24 cellular contexts compared by ENCODE assay signal in genomic region chr11:47445840-47446239, GRCh38. TPM values are rescaled to one million over a fixed set of nuclear protein-coding genes. Genes with fewer than 3 reads are reported as not detected.
DNase-seq lines count a peak whose midpoint lies in the region; ATAC-seq and TF ChIP-seq lines count a peak whose summit lies in the region.
"Had no signal": no experiment of that assay in that cellular context is flagged by ENCODE, and none has a peak within 500 bp of the region (broad histone marks: within the 10 kb centered on the region; RNA-seq: fewer than 3 reads in every experiment).

No MANE protein-coding gene starts in this region.

- no peaks in the 10 kb centered on the region for H3K4me1 Mint-ChIP-seq in WTC11
- H3K4me1 Mint-ChIP-seq: CD14-positive monocyte; CD4-positive, alpha-beta memory T cell; CD4-positive, CD25-positive, alpha-beta regulatory T cell; CD8-positive, alpha-beta memory T cell had no signal

- POLR2A ChIA-PET in HEK293 (lab: Yijun Ruan, JAX) (interaction anchor here (0.7 kb wide), 3 partner anchors 17 to 197 kb away, joined by 3 read pairs; no protein-coding TSS in a partner anchor), WTC11 (lab: Charles Lee) (no interaction called here)

- TF ChIP-seq POLR2A in prostate gland (IDR thresholded peaks at IDR 0.05): no peak

- no peak overlapping the region for H3K4me3 Mint-ChIP-seq in WTC11
- H3K4me3 Mint-ChIP-seq: CD14-positive monocyte; CD4-positive, alpha-beta memory T cell; CD4-positive, CD25-positive, alpha-beta regulatory T cell; CD8-positive, alpha-beta memory T cell had no signal

- TF ChIP-seq CTCF in HEK293 (tag by site-specific recombination; IDR thresholded peaks at IDR 0.05) (no peak), WTC11 (IDR thresholded peaks at IDR 0.05) (no peak), prostate gland (IDR thresholded peaks at IDR 0.05) (no peak)

- no peaks in the 10 kb centered on the region for H3K9me3 ChIP-seq in HEK293 (ENCODE audit: control insufficient read depth, insufficient read depth, low read depth, low read length)
- H3K9me3 ChIP-seq in prostate gland: no peaks in the 10 kb centered on the region
- H3K9me3 ChIP-seq: BE2C, BLaER1 had no signal

- DNase-seq in WTC11 (ENCODE audit: low spot score) (no peak), middle frontal gyrus (ENCODE audit: extremely low spot score, low spot score) (no peak), prostate gland (ENCODE audit: low spot score) (no peak)
- DNase-seq: 8988T; ACHN; BE2C; C1 segment of cervical spinal cord; CD4-positive, alpha-beta memory T cell; CD4-positive, CD25-positive, alpha-beta regulatory T cell; CD8-positive, alpha-beta memory T cell; COR-L47; DMS 273 treated with DMSO at 0.1 percent for 48 hours; DMS153; DMS53; DMS79; DND-41; EL; GDM1 had no signal

- H3K27me3 ChIP-seq in prostate gland (replicated peaks; ENCODE audit: insufficient read depth): no peaks in the 10 kb centered on the region
- H3K27me3 ChIP-seq: BE2C, BLaER1 had no signal

- H3K36me3 ChIP-seq in HEK293 (ENCODE audit: control insufficient read depth in 2 of 2, insufficient read depth in 1 of 2, low read length in 2 of 2) (no peaks in the 10 kb centered on the region), prostate gland (no peaks in the 10 kb centered on the region)
- H3K36me3 ChIP-seq: BE2C, BLaER1 had no signal

- CTCF ChIA-PET in HEK293 (lab: Yijun Ruan, JAX): interaction anchor here (0.7 to 0.9 kb wide), 3 partner anchors 72 to 559 kb away, joined by 3 to 8 read pairs (median 3); no protein-coding TSS in a partner anchor
- CTCF ChIA-PET in WTC11 (lab: Charles Lee): no interaction called here

- no peak for ATAC-seq in WTC11
- ATAC-seq: GM12878 had no signal

- intact Hi-C loops in prostate gland (cut with DNase I): no loop called here

- no peaks in the 10 kb centered on the region for H3K9me3 Mint-ChIP-seq in WTC11
- H3K9me3 Mint-ChIP-seq: CD14-positive monocyte; CD4-positive, CD25-positive, alpha-beta regulatory T cell; CD8-positive, alpha-beta memory T cell had no signal

- H3K27ac ChIP-seq in HEK293 (ENCODE audit: extremely low read depth, low read depth, low read length) (no peak overlapping the region), prostate gland (no peak overlapping the region)
- H3K27ac ChIP-seq: BLaER1 had no signal

- no peaks in the 10 kb centered on the region for H3K36me3 Mint-ChIP-seq in WTC11
- H3K36me3 Mint-ChIP-seq: CD14-positive monocyte; CD4-positive, alpha-beta memory T cell; CD4-positive, CD25-positive, alpha-beta regulatory T cell; CD8-positive, alpha-beta memory T cell had no signal

- no peaks in the 10 kb centered on the region for H3K27me3 Mint-ChIP-seq in WTC11 (ENCODE audit: low read depth)
- H3K27me3 Mint-ChIP-seq: CD4-positive, alpha-beta memory T cell; CD4-positive, CD25-positive, alpha-beta regulatory T cell had no signal

- H3K27ac Mint-ChIP-seq in WTC11: no peak overlapping the region
- H3K27ac Mint-ChIP-seq: CD4-positive, alpha-beta memory T cell; CD8-positive, alpha-beta memory T cell had no signal

- 92% methylated on average over 4 of the region's 4 CpGs for WGBS in prostate gland

- H3K4me1 ChIP-seq in HEK293 (ENCODE audit: control insufficient read depth, insufficient read depth, low read length): no peaks in the 10 kb centered on the region
- H3K4me1 ChIP-seq in prostate gland (replicated peaks): no peaks in the 10 kb centered on the region
- H3K4me1 ChIP-seq: BE2C, BLaER1 had no signal

- H3K4me3 ChIP-seq in HEK293 (ENCODE audit: low read depth, low read length) (no peak overlapping the region), prostate gland (no peak overlapping the region)
- H3K4me3 ChIP-seq: BLaER1, GM12878 had no signal

TF ChIP-seq in HEK293, 187 proteins besides CTCF, POLR2A, EP300 and RAD21:
- TF ChIP-seq ZNF16 (tag by site-specific recombination; IDR thresholded peaks at IDR 0.05; ENCODE audit: low read depth) (no peak), ZNF19 (tag by site-specific recombination; IDR thresholded peaks at IDR 0.05; ENCODE audit: low read depth) (no peak), PRDM4 (tag by site-specific recombination; IDR thresholded peaks at IDR 0.05) (no peak), ZNF664 (tag by site-specific recombination; IDR thresholded peaks at IDR 0.05) (no peak), SCRT2 (tag by site-specific recombination; IDR thresholded peaks at IDR 0.05) (no peak), MEIS1 (CRISPR knock-in tag; IDR thresholded peaks at IDR 0.05; ENCODE audit: borderline replicate concordance) (no peak), ZNF623 (tag by site-specific recombination; IDR thresholded peaks at IDR 0.05) (no peak), ZNF121 (tag by site-specific recombination; IDR thresholded peaks at IDR 0.05) (peak; percentile 77)

TF ChIP-seq in WTC11, 78 proteins besides CTCF, POLR2A, EP300 and RAD21:
- no peak for TF ChIP-seq SMAD3 (CRISPR knock-in tag; IDR thresholded peaks at IDR 0.05; ENCODE audit: borderline replicate concordance)
- TF ChIP-seq PRDM15 (CRISPR knock-in tag; IDR thresholded peaks at IDR 0.05): no peak
- TF ChIP-seq NR1H2 (CRISPR knock-in tag; IDR thresholded peaks at IDR 0.05): no peak
- peak; percentile 60 for TF ChIP-seq ZNF121 (CRISPR knock-in tag; IDR thresholded peaks at IDR 0.05)
- TF ChIP-seq ATF6 (CRISPR knock-in tag; IDR thresholded peaks at IDR 0.05): no peak
- no peak for TF ChIP-seq CREB1 (CRISPR knock-in tag; IDR thresholded peaks at IDR 0.05)

RNA-seq across cellular contexts. Expression of gene RAPSN, which starts 3.1 kb away (rescaled TPM):
- total RNA-seq in WTC11 (2021) (0.32 to 0.66 TPM (median 0.34 TPM) in 3 replicates), prostate gland (1 to 10 TPM in 1 of 2 donors, not detected in 1; 1.3 TPM)
- total RNA-seq: Daoy, G401 had no signal

RNA-seq across cellular contexts. Expression of gene PSMC3, which starts 19.6 kb away (rescaled TPM):
- 141 to 162 TPM (median 143 TPM) in 3 replicates for total RNA-seq in WTC11 (2021)
- 100 to 1,000 TPM in 1 of 2 donors, 10 to 100 TPM in 1; 99.2 to 133 TPM for total RNA-seq in prostate gland

RNA-seq across cellular contexts. Expression of gene SLC39A13, which starts 37.5 kb away (rescaled TPM):
- total RNA-seq in WTC11 (2021) (32.8 to 38.2 TPM (median 35.1 TPM) in 3 replicates), prostate gland (10 to 100 TPM; 53.1 to 93.7 TPM)

Comparison
In these comparisons a context has a peak if more than half of its experiments do, and no peak if none do; other contexts are left out.
1. Of the 8 proteins assayed by ChIP-seq in both HEK293 and WTC11: peak only in HEK293: none; only in WTC11: none; in both: ZNF121; in neither: 7.